13 cellular contexts compared by ENCODE assay signal in genomic region chr10:118481871-118482270, GRCh38.
A peak's percentile ranks its signal among the peaks of the same experiment; 100 is the strongest.
DNase-seq lines count a peak whose midpoint lies in the region; ATAC-seq and TF ChIP-seq lines count a peak whose summit lies in the region.
"Had no signal": no experiment of that assay in that cellular context is flagged by ENCODE, and none has a peak within 500 bp of the region (broad histone marks: within the 10 kb centered on the region; RNA-seq: fewer than 3 reads in every experiment).

No MANE protein-coding gene starts in this region.

- H3K9me3 ChIP-seq in PC-3 (ENCODE audit: low read length), result no peaks in the 10 kb centered on the region
- H3K9me3 ChIP-seq: HAP-1 had no signal

- no peaks in the 10 kb centered on the region for H3K4me1 ChIP-seq in PC-3 (ENCODE audit: insufficient read depth, low read length)
- H3K4me1 ChIP-seq: HAP-1 had no signal

- no peak for ATAC-seq in PC-3
- peak; percentile 48 for ATAC-seq in left colon
- ATAC-seq in HG03175 (IDR thresholded peaks at IDR 0.05; ENCODE audit: unreplicated experiment), result no peak
- ATAC-seq in activated naive CD8-positive, alpha-beta T cell treated with anti-CD3 and anti-CD28 coated beads, Interleukin-2, amount 50 U/mL, for 24 hours, result no peak
- no peak for ATAC-seq in activated CD4-positive, alpha-beta T cell treated with anti-CD3 and anti-CD28 coated beads for 36 hours

- no TSS peak for BruUV-seq in PC-3 (replicated peaks; lab: Mats Ljungman, UMichigan)

- H3K27ac ChIP-seq in PC-3 (ENCODE audit: low read length), result no peak overlapping the region

- peaks cover 3% of the 10 kb centered on the region for H3K9me3 Mint-ChIP-seq in activated naive CD8-positive, alpha-beta T cell treated with anti-CD3 and anti-CD28 coated beads, Interleukin-2, amount 50 U/mL, for 24 hours
- no peaks in the 10 kb centered on the region for H3K9me3 Mint-ChIP-seq in activated CD4-positive, alpha-beta T cell treated with anti-CD3 and anti-CD28 coated beads for 36 hours (ENCODE audit: low read depth)

- no peaks in the 10 kb centered on the region for H3K9me2 ChIP-seq in PC-3 (replicated peaks; ENCODE audit: low read length)

- H3K36me3 Mint-ChIP-seq in activated naive CD8-positive, alpha-beta T cell treated with anti-CD3 and anti-CD28 coated beads, Interleukin-2, amount 50 U/mL, for 24 hours (ENCODE audit: low read depth), result no peaks in the 10 kb centered on the region
- H3K36me3 Mint-ChIP-seq in activated CD4-positive, alpha-beta T cell treated with anti-CD3 and anti-CD28 coated beads for 36 hours (ENCODE audit: low read depth), result no peaks in the 10 kb centered on the region

- no peaks in the 10 kb centered on the region for H3K36me3 ChIP-seq in PC-3 (ENCODE audit: low read depth, low read length)
- H3K36me3 ChIP-seq: HAP-1 had no signal

- H3K27me3 Mint-ChIP-seq in activated naive CD8-positive, alpha-beta T cell treated with anti-CD3 and anti-CD28 coated beads, Interleukin-2, amount 50 U/mL, for 24 hours, result peaks cover 13% of the 10 kb centered on the region
- H3K27me3 Mint-ChIP-seq in activated CD4-positive, alpha-beta T cell treated with anti-CD3 and anti-CD28 coated beads for 36 hours, result peaks cover 11% of the 10 kb centered on the region
- H3K27me3 Mint-ChIP-seq: B cell had no signal

- TF ChIP-seq CTCF in PC-3 (conservative IDR thresholded peaks at IDR 0.05; ENCODE audit: low read depth, low read length), result no peak

- no peaks in the 10 kb centered on the region for H4K20me1 ChIP-seq in PC-3 (ENCODE audit: low read length)

- POLR2A ChIA-PET in PC-3 (lab: Charles Lee; ENCODE audit: unreplicated experiment), result no interaction called here
- POLR2A ChIA-PET in activated CD4-positive, alpha-beta T cell treated with anti-CD3 and anti-CD28 coated beads for 36 hours (lab: Charles Lee), result no interaction called here

- H3K4me3 Mint-ChIP-seq in activated naive CD8-positive, alpha-beta T cell treated with anti-CD3 and anti-CD28 coated beads, Interleukin-2, amount 50 U/mL, for 24 hours, result no peak overlapping the region
- no peak overlapping the region for H3K4me3 Mint-ChIP-seq in activated CD4-positive, alpha-beta T cell treated with anti-CD3 and anti-CD28 coated beads for 36 hours
- H3K4me3 Mint-ChIP-seq: B cell; CD4-positive, alpha-beta T cell had no signal

- no peaks in the 10 kb centered on the region for H3K79me2 ChIP-seq in PC-3 (ENCODE audit: low read length)

- H3K27ac Mint-ChIP-seq in activated naive CD8-positive, alpha-beta T cell treated with anti-CD3 and anti-CD28 coated beads, Interleukin-2, amount 50 U/mL, for 24 hours, result no peak overlapping the region
- H3K27ac Mint-ChIP-seq in activated CD4-positive, alpha-beta T cell treated with anti-CD3 and anti-CD28 coated beads for 36 hours, result no peak overlapping the region
- H3K27ac Mint-ChIP-seq: B cell; CD4-positive, alpha-beta T cell had no signal

- H3K4me2 ChIP-seq in PC-3 (ENCODE audit: low read length), result no peak overlapping the region

- H3K4me1 Mint-ChIP-seq in activated naive CD8-positive, alpha-beta T cell treated with anti-CD3 and anti-CD28 coated beads, Interleukin-2, amount 50 U/mL, for 24 hours, result no peaks in the 10 kb centered on the region
- H3K4me1 Mint-ChIP-seq in activated CD4-positive, alpha-beta T cell treated with anti-CD3 and anti-CD28 coated beads for 36 hours, result no peaks in the 10 kb centered on the region
- H3K4me1 Mint-ChIP-seq: B cell had no signal

- H3F3A ChIP-seq in PC-3 (ENCODE audit: low read length, unreplicated experiment), result no peaks in the 10 kb centered on the region

- H2AFZ ChIP-seq in PC-3 (ENCODE audit: low read length), result no peak overlapping the region

- intact Hi-C loops in PC-3 (cut with micrococcal nuclease) (no loop called here), left colon (cut with DNase I, micrococcal nuclease) (no loop called here)
- intact Hi-C loops in activated CD4-positive, alpha-beta T cell treated with anti-CD3 and anti-CD28 coated beads for 36 hours (cut with DNase I, micrococcal nuclease), result no loop called here

- H3K27me3 ChIP-seq in PC-3 (ENCODE audit: low read length), result no peaks in the 10 kb centered on the region

- H3K4me3 ChIP-seq in PC-3 (ENCODE audit: low read length), result no peak overlapping the region
- H3K4me3 ChIP-seq: HAP-1 had no signal

- CTCF ChIA-PET in PC-3 (lab: Charles Lee), result no interaction called here
- CTCF ChIA-PET in activated CD4-positive, alpha-beta T cell treated with anti-CD3 and anti-CD28 coated beads for 36 hours (lab: Charles Lee), result interaction anchor here (1.0 kb wide), 1 partner anchor 23 kb away, joined by 3 read pairs; no protein-coding TSS in a partner anchor

- H3K9ac ChIP-seq in PC-3 (ENCODE audit: low read length), result no peak overlapping the region

- DNase-seq in DMS53 (lab: John Stamatoyannopoulos, UW) (peak; percentile 72), Daoy (ENCODE audit: low read depth) (peak; percentile 8), PC-3 (peak; percentile 51), left colon (no peak)
- DNase-seq in activated naive CD8-positive, alpha-beta T cell treated with anti-CD3 and anti-CD28 coated beads, Interleukin-2, amount 50 U/mL, for 24 hours, result no peak
- DNase-seq in activated CD4-positive, alpha-beta T cell treated with anti-CD3 and anti-CD28 coated beads for 36 hours, result no peak
- DNase-seq: C1 segment of cervical spinal cord; CD4-positive, alpha-beta T cell; DND-41; GF-D8 had no signal

Comparison
In these comparisons a context has a peak if more than half of its experiments do, and no peak if none do; other contexts are left out.
1. DNase-seq: peak in DMS53 (single experiment), Daoy (single experiment) and PC-3 (single experiment); none in left colon (0 of 2), activated naive CD8-positive, alpha-beta T cell treated with anti-CD3 and anti-CD28 coated beads, Interleukin-2, amount 50 U/mL, for 24 hours (single experiment) and activated CD4-positive, alpha-beta T cell treated with anti-CD3 and anti-CD28 coated beads for 36 hours (single experiment).